1 cellular context compared by ENCODE assay signal in genomic region chr19:58563034-58563573, GRCh38.
TF ChIP-seq lines count a peak whose summit lies in the region.

No MANE protein-coding gene starts in this region.

TF ChIP-seq in K562, 482 proteins besides CTCF, POLR2A, EP300 and RAD21:
- TF ChIP-seq KDM5B (IDR thresholded peaks at IDR 0.05; ENCODE audit: insufficient replicate concordance, low read depth, low read length) (peak; percentile 29), POLR2G (IDR thresholded peaks at IDR 0.05; ENCODE audit: low read depth, low read length) (peak; percentile 53), RBM22 (IDR thresholded peaks at IDR 0.05; ENCODE audit: low read depth, low read length, poor library complexity, severe bottlenecking) (peak; percentile 9), RBFOX2 (IDR thresholded peaks at IDR 0.05; ENCODE audit: low read depth, low read length) (0 out of 2 replicates have a peak, but pooled peaks have one; percentile 3), ZNF175 (CRISPR knock-in tag; IDR thresholded peaks at IDR 0.05; ENCODE audit: low read depth) (no peak)
